In genomic region chrX:34653811-34654210, GRCh38 we compare ENCODE assay signal across 1 cellular context.
TF ChIP-seq lines count a peak whose summit lies in the region.

No MANE protein-coding gene starts in this region.

TF ChIP-seq in H1, 55 proteins besides CTCF, POLR2A, EP300 and RAD21 (continued from another document):
- no peak for TF ChIP-seq CHD7 (IDR thresholded peaks at IDR 0.05; ENCODE audit: insufficient replicate concordance, low read length)
